8 cellular contexts compared by ENCODE assay signal in genomic region chr17:64420143-64420670, GRCh38. TPM values are rescaled to one million over a fixed set of nuclear protein-coding genes. Genes with fewer than 3 reads are reported as not detected.
DNase-seq lines count a peak whose midpoint lies in the region; ATAC-seq and TF ChIP-seq lines count a peak whose summit lies in the region.

No MANE protein-coding gene starts in this region.

- DNase-seq in NCI-H1694 treated with DMSO at 0.1 percent for 48 hours (lab: John Stamatoyannopoulos, UW) (peak; percentile 90), memory B cell (ENCODE audit: low spot score in 2 of 2) (peak; percentile 31 to 71), vagina (ENCODE audit: extremely low spot score in 2 of 2) (no peak)
- DNase-seq in effector CD4-positive, alpha-beta T cell = peak; percentile 33

- intact Hi-C loops in vagina (cut with DNase I) = loop anchor here (5.0 kb wide), 1 partner anchor 72 kb away; no protein-coding TSS in a partner anchor

- no peak for TF ChIP-seq POLR2A in vagina (IDR thresholded peaks at IDR 0.05)

- no peak overlapping the region for H3K4me3 Mint-ChIP-seq in memory B cell

- no peaks in the 10 kb centered on the region for H3K27me3 ChIP-seq in BLaER1 treated with 17β-estradiol and CSF1 and Interleukin-3, amounts not matched to agents 10 nM and 100 nM
- H3K27me3 ChIP-seq in vagina = no peaks in the 10 kb centered on the region

- peak overlapping the region in 10 of 11 experiments; percentile 9 to 60 (median 36); a peak in 16 of 22 replicates for H3K27ac ChIP-seq in BLaER1 treated with 17β-estradiol and CSF1 and Interleukin-3, amounts not matched to agents 10 nM and 100 nM
- no peak overlapping the region for H3K27ac ChIP-seq in vagina

- peak overlapping the region in 9 of 11 experiments; percentile 6 to 51 (median 15); a peak in 9 of 22 replicates for H3K9ac ChIP-seq in BLaER1 treated with 17β-estradiol and CSF1 and Interleukin-3, amounts not matched to agents 10 nM and 100 nM

- H3K4me2 ChIP-seq in BLaER1 treated with 17β-estradiol and CSF1 and Interleukin-3, amounts not matched to agents 10 nM and 100 nM = peak overlapping the region in 8 of 11 experiments; percentile 2 to 66 (median 26); a peak in 12 of 22 replicates

- H3K9me3 Mint-ChIP-seq in memory B cell = no peaks in the 10 kb centered on the region

- no peaks in the 10 kb centered on the region for H3K36me3 ChIP-seq in BLaER1 treated with 17β-estradiol and CSF1 and Interleukin-3, amounts not matched to agents 10 nM and 100 nM
- H3K36me3 ChIP-seq in vagina = no peaks in the 10 kb centered on the region

- H3K36me3 Mint-ChIP-seq in memory B cell = no peaks in the 10 kb centered on the region

- TF ChIP-seq CTCF in vagina (IDR thresholded peaks at IDR 0.05) = peak; percentile 42 to 75 (median 69)

- peaks cover 0 to 71% (median 24%) of the 10 kb centered on the region in 10 experiments; a peak in 15 of 20 replicates for H3K4me1 ChIP-seq in BLaER1 treated with 17β-estradiol and CSF1 and Interleukin-3, amounts not matched to agents 10 nM and 100 nM
- peaks cover 16% of the 10 kb centered on the region for H3K4me1 ChIP-seq in vagina

- H3K27ac Mint-ChIP-seq in memory B cell = no peak overlapping the region

- H3K9me3 ChIP-seq in BLaER1 treated with 17β-estradiol and CSF1 and Interleukin-3, amounts not matched to agents 10 nM and 100 nM (replicated peaks in 1 of 11) = no peaks in the 10 kb centered on the region
- H3K9me3 ChIP-seq in vagina = no peaks in the 10 kb centered on the region

- H4K20me1 ChIP-seq in BLaER1 treated with 17β-estradiol and CSF1 and Interleukin-3, amounts not matched to agents 10 nM and 100 nM = no peaks in the 10 kb centered on the region

- H3K27me3 Mint-ChIP-seq in memory B cell = no peaks in the 10 kb centered on the region

- no peak overlapping the region for H3K4me3 ChIP-seq in BLaER1 treated with 17β-estradiol and CSF1 and Interleukin-3, amounts not matched to agents 10 nM and 100 nM
- no peak overlapping the region for H3K4me3 ChIP-seq in vagina

- peak; percentile 53 for ATAC-seq in GM21423 (IDR thresholded peaks at IDR 0.05; ENCODE audit: unreplicated experiment)
- ATAC-seq in SK-N-SH treated with all-trans-retinoic acid at 6 μM for 48 hours = peak; percentile 94
- peak; percentile 85 for ATAC-seq in memory B cell (ENCODE audit: low read depth)
- no peak for ATAC-seq in HG03097 (IDR thresholded peaks at IDR 0.05; ENCODE audit: low FRiP score, unreplicated experiment)

- H3K4me1 Mint-ChIP-seq in memory B cell = peaks cover 6% of the 10 kb centered on the region

TF ChIP-seq in SK-N-SH treated with all-trans-retinoic acid at 6 μM for 48 hours, 23 proteins besides CTCF, POLR2A, EP300 and RAD21:
- TF ChIP-seq CSDC2 (CRISPR knock-in tag; IDR thresholded peaks at IDR 0.05) = no peak
- no peak for TF ChIP-seq CREB5 (CRISPR knock-in tag; IDR thresholded peaks at IDR 0.05; ENCODE audit: low read depth)

RNA-seq across cellular contexts. Expression of gene MILR1, which starts 28.7 kb away (rescaled TPM):
- total RNA-seq in vagina = 11.0 TPM

RNA-seq across cellular contexts. Expression of gene PECAM1, which starts 29.5 kb away (rescaled TPM):
- total RNA-seq in vagina = 94.0 TPM

Comparison
In these comparisons a context has a peak if more than half of its experiments do, and no peak if none do; other contexts are left out.
1. DNase-seq: peak in NCI-H1694 treated with DMSO at 0.1 percent for 48 hours (single experiment), effector CD4-positive, alpha-beta T cell (single experiment) and memory B cell (2 of 2); none in vagina (0 of 2).